In genomic region chr9:131238402-131239021, GRCh38 we compare ENCODE assay signal across 8 cellular contexts. TPM values are rescaled to one million over a fixed set of nuclear protein-coding genes. Genes with fewer than 3 reads are reported as not detected.
A peak's percentile ranks its signal among the peaks of the same experiment; 100 is the strongest.
DNase-seq lines count a peak whose midpoint lies in the region; ATAC-seq and TF ChIP-seq lines count a peak whose summit lies in the region.

No MANE protein-coding gene starts in this region.

- H3K36me3 Mint-ChIP-seq in activated CD8-positive, alpha-beta memory T cell treated with anti-CD3 and anti-CD28 coated beads, Interleukin-2, amount 10 ng/mL, durations not matched to agents 7 days and 5 days: peaks cover 13% of the 10 kb centered on the region
- H3K36me3 Mint-ChIP-seq in IgD-negative memory B cell (no peaks in the 10 kb centered on the region), chondrocyte (ENCODE audit: low read depth) (peaks cover 15% of the 10 kb centered on the region)

- peaks cover 3% of the 10 kb centered on the region for H3K9me3 Mint-ChIP-seq in activated CD8-positive, alpha-beta memory T cell treated with anti-CD3 and anti-CD28 coated beads, Interleukin-2, amount 10 ng/mL, durations not matched to agents 7 days and 5 days (ENCODE audit: low read depth)
- H3K9me3 Mint-ChIP-seq in IgD-negative memory B cell (peaks cover 0 to 4% (median 0%) of the 10 kb centered on the region in 3 donors), chondrocyte (ENCODE audit: low read depth) (peaks cover 5% of the 10 kb centered on the region)

- peaks cover 41% of the 10 kb centered on the region for H3K4me1 Mint-ChIP-seq in activated CD8-positive, alpha-beta memory T cell treated with anti-CD3 and anti-CD28 coated beads, Interleukin-2, amount 10 ng/mL, durations not matched to agents 7 days and 5 days
- H3K4me1 Mint-ChIP-seq in IgD-negative memory B cell: peaks cover 6 to 10% (median 9%) of the 10 kb centered on the region in 3 donors
- peaks cover 15% of the 10 kb centered on the region for H3K4me1 Mint-ChIP-seq in chondrocyte (ENCODE audit: low read depth)

- peak; percentile 13 for ATAC-seq in activated CD8-positive, alpha-beta memory T cell treated with anti-CD3 and anti-CD28 coated beads, Interleukin-2, amount 10 ng/mL, durations not matched to agents 7 days and 5 days

- CTCF ChIA-PET in activated CD8-positive, alpha-beta memory T cell treated with anti-CD3 and anti-CD28 coated beads, Interleukin-2, amount 10 ng/mL, durations not matched to agents 7 days and 5 days (lab: Charles Lee): interaction anchor here (1.3 to 2.2 kb wide), 3 partner anchors 14 to 98 kb away, joined by 4 to 8 read pairs (median 5); no protein-coding TSS in a partner anchor

- DNase-seq in activated CD8-positive, alpha-beta memory T cell treated with anti-CD3 and anti-CD28 coated beads, Interleukin-2, amount 10 ng/mL, durations not matched to agents 7 days and 5 days: no peak
- no peak for DNase-seq in activated CD8-positive, alpha-beta memory T cell treated with anti-CD3 and anti-CD28 coated beads, Interleukin-2, amount 50 U/mL, for 48 hours
- DNase-seq in chondrocyte (ENCODE audit: low spot score) (no peak), myocyte (ENCODE audit: low read depth) (peak; percentile 99), amniotic stem cell (lab: John Stamatoyannopoulos, UW) (no peak), DMS 273 treated with DMSO at 0.1 percent for 48 hours (lab: John Stamatoyannopoulos, UW) (no peak), anterior cingulate cortex (lab: John Stamatoyannopoulos, UW) (no peak)

- no peak for TF ChIP-seq CTCF in chondrocyte (IDR thresholded peaks at IDR 0.05)

- peak overlapping the region; percentile 57 for H3K4me3 Mint-ChIP-seq in activated CD8-positive, alpha-beta memory T cell treated with anti-CD3 and anti-CD28 coated beads, Interleukin-2, amount 10 ng/mL, durations not matched to agents 7 days and 5 days
- H3K4me3 Mint-ChIP-seq in IgD-negative memory B cell (peak overlapping the region; percentile 4 to 95 (median 84)), chondrocyte (ENCODE audit: unreplicated experiment) (peak overlapping the region; percentile 47)

- peak overlapping the region; percentile 99 for H3K27ac Mint-ChIP-seq in activated CD8-positive, alpha-beta memory T cell treated with anti-CD3 and anti-CD28 coated beads, Interleukin-2, amount 10 ng/mL, durations not matched to agents 7 days and 5 days
- H3K27ac Mint-ChIP-seq in IgD-negative memory B cell (peak overlapping the region; percentile 65 to 96 (median 91)), chondrocyte (ENCODE audit: unreplicated experiment) (peak overlapping the region; percentile 93)

- H3K27me3 Mint-ChIP-seq in activated CD8-positive, alpha-beta memory T cell treated with anti-CD3 and anti-CD28 coated beads, Interleukin-2, amount 10 ng/mL, durations not matched to agents 7 days and 5 days: no peaks in the 10 kb centered on the region
- H3K27me3 Mint-ChIP-seq in IgD-negative memory B cell (peaks cover 1% of the 10 kb centered on the region), chondrocyte (ENCODE audit: low read depth) (no peaks in the 10 kb centered on the region)

RNA-seq across cellular contexts. Expression of gene FAM78A, which starts 37.8 kb away (rescaled TPM):
- 10 to 100 TPM; 76.8 to 80.0 TPM for total RNA-seq in activated CD8-positive, alpha-beta memory T cell treated with anti-CD3 and anti-CD28 coated beads, Interleukin-2, amount 10 ng/mL, durations not matched to agents 7 days and 5 days
- polyA plus RNA-seq in IgD-negative memory B cell: 18.3 TPM
- total RNA-seq in chondrocyte (1.4 to 1.6 TPM (median 1.5 TPM) in 3 replicates), myocyte (6.1 and 7.0 TPM in 2 replicates)
- polyA plus RNA-seq in myocyte (2012): 4.4 TPM

RNA-seq across cellular contexts. Expression of gene PLPP7, which starts 51.0 kb away (rescaled TPM):
- not detected for total RNA-seq in activated CD8-positive, alpha-beta memory T cell treated with anti-CD3 and anti-CD28 coated beads, Interleukin-2, amount 10 ng/mL, durations not matched to agents 7 days and 5 days
- 1.7 TPM for polyA plus RNA-seq in IgD-negative memory B cell
- total RNA-seq in chondrocyte (1.1 to 2.3 TPM (median 1.5 TPM) in 3 replicates), myocyte (63.5 and 92.3 TPM in 2 replicates)
- 23.8 TPM for polyA plus RNA-seq in myocyte (2012)

Comparison
In these comparisons a context has a peak if more than half of its experiments do, and no peak if none do; other contexts are left out.
1. RNA of gene PLPP7, which starts 51.0 kb away (total RNA-seq): 63.5 to 92.3 TPM in myocyte; 1.1 to 2.3 TPM in chondrocyte and not detected in activated CD8-positive, alpha-beta memory T cell treated with anti-CD3 and anti-CD28 coated beads, Interleukin-2, amount 10 ng/mL, durations not matched to agents 7 days and 5 days; every median in the first group is over 10 times any median in the second.
2. Peak in every context shown above with its lines, with median percentiles within 50 percentile points of each other: H3K27ac Mint-ChIP-seq and H3K4me3 Mint-ChIP-seq.